Comparison of ENCODE assay signal across 5 cellular contexts in the genomic region with DNA sequence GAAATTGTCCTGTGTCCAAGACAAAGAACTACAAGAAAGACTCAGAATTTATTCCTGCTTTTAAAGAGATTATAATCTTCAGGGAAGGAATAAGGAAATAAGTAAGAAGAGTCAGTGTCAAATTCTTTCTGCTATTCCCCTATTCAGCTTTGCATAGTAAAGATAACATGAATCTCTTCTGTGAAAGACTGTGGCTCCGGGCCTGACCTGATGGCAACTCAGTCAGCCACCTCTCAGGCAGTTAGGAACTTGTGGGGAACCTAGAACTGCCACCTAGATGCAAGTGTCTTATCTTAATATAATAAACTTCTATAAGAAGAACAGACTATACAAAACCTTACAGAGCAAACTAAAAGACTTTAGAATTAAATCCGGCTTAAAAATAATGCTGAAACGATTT.
"Had no signal": no experiment of that assay in that cellular context is flagged by ENCODE, and none has a peak within 500 bp of the region (broad histone marks: within the 10 kb centered on the region; RNA-seq: fewer than 3 reads in every experiment).

No MANE protein-coding gene starts in this region.

- H3K4me3 Mint-ChIP-seq: GM23338, H9 had no signal

- H2AFZ ChIP-seq: GM23338 had no signal

- DNase-seq: H9, HCEC 1CT, IMR-90, KBM-7 had no signal

- H3K9me3 Mint-ChIP-seq: GM23338, H9 had no signal

- H3K4me3 ChIP-seq: GM23338 had no signal

- H3K4me2 ChIP-seq: GM23338 had no signal

- ATAC-seq: GM23338 had no signal
